ENCODE assay signal across 20 cellular contexts in the genomic region with DNA sequence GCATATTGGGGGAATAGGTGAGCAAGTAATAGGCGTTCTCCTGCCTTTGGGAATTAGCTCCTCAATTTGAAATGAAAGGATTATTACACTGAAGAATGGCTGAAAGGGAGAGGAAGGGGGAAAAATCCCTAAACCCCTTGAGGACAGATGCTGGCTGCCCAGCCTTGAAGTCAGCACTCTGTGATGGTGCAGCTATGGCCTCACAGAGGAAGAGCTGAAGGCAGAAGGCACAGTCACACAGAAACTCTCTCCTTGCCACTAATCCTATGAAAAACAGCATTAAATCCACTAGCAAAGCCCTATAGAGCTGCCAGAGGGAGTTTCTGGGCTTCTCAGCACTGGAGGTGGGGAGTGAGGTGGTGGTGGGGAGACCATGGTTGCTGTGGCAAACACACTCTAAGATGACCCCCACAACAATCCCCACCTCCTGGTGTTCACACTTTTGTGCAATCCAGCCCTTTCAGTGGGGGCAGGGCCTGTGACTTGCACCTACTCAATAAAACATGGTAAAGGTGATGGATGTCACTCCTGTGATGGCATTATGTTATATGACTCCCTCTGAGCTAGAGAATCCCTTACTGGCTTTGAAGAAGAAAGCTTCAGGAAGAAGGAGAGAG.
DNase-seq lines count a peak whose midpoint lies in the region; ATAC-seq and TF ChIP-seq lines count a peak whose summit lies in the region.
"Had no signal": no experiment of that assay in that cellular context is flagged by ENCODE, and none has a peak within 500 bp of the region (broad histone marks: within the 10 kb centered on the region; RNA-seq: fewer than 3 reads in every experiment).

No MANE protein-coding gene starts in this region.

- peak; percentile 41 for ATAC-seq in GM19438 (IDR thresholded peaks at IDR 0.05; ENCODE audit: low read depth, unreplicated experiment)
- peak in 1 of 3 donors; percentile 35 for ATAC-seq in natural killer cell
- ATAC-seq in GM19035 (IDR thresholded peaks at IDR 0.05; ENCODE audit: unreplicated experiment): no peak
- ATAC-seq: left colon had no signal

- H3K9me2 ChIP-seq in OCI-LY7 (ENCODE audit: insufficient read depth, low read length): no peaks in the 10 kb centered on the region

- H3K27ac Mint-ChIP-seq in CD8-positive, alpha-beta memory T cell: peak overlapping the region in 6 of 8 donors; percentile 2 to 83 (median 47)
- H3K27ac Mint-ChIP-seq in natural killer cell: peak overlapping the region; percentile 8 to 71

- no peaks in the 10 kb centered on the region for H3K9me3 Mint-ChIP-seq in CD8-positive, alpha-beta memory T cell
- H3K9me3 Mint-ChIP-seq in natural killer cell: no peaks in the 10 kb centered on the region
- H3K9me3 Mint-ChIP-seq: brain had no signal

- no peak for TF ChIP-seq CTCF in OCI-LY7 (conservative IDR thresholded peaks at IDR 0.05; ENCODE audit: low read length)
- TF ChIP-seq CTCF in natural killer cell (IDR thresholded peaks at IDR 0.05): no peak
- no peak for TF ChIP-seq CTCF in RWPE1 (conservative IDR thresholded peaks at IDR 0.05; ENCODE audit: low read depth)

- POLR2A ChIA-PET in CD8-positive, alpha-beta memory T cell (lab: Charles Lee): interaction anchor here (0.6 kb wide), 1 partner anchor 87 kb away, joined by 3 read pairs; no protein-coding TSS in a partner anchor
- POLR2A ChIA-PET in OCI-LY7 (lab: Charles Lee): interaction anchor here (0.6 to 2.4 kb wide), 9 partner anchors 9 to 119 kb away, joined by 3 to 10 read pairs (median 4); no protein-coding TSS in a partner anchor
- POLR2A ChIA-PET in RWPE1 (lab: Yijun Ruan, JAX; ENCODE audit: low non-redundant PET): no interaction called here

- DNase-seq in CD8-positive, alpha-beta memory T cell: no peak
- no peak for DNase-seq in OCI-LY7 (ENCODE audit: low spot score)
- DNase-seq in natural killer cell: no peak
- DNase-seq in kidney tubule cell (ENCODE audit: low spot score): no peak
- no peak for DNase-seq in RWPE1 (ENCODE audit: low spot score)
- DNase-seq in H4 (ENCODE audit: low spot score): no peak
- DNase-seq: activated CD4-positive, alpha-beta T cell treated with anti-CD3 and anti-CD28 coated beads for 48 hours; activated naive CD4-positive, alpha-beta T cell treated with anti-CD3 and anti-CD28 coated beads, Interleukin-2, amount 50 U/mL, for 16 hours; GDM1; left colon; NCI-H1930; NCI-H510A; OCI-M1; ovary; T-helper 9 cell had no signal

- H4K20me1 ChIP-seq in OCI-LY7 (ENCODE audit: insufficient read depth, low read length): no peaks in the 10 kb centered on the region

- CTCF ChIA-PET in CD8-positive, alpha-beta memory T cell (lab: Charles Lee): no interaction called here
- CTCF ChIA-PET in OCI-LY7 (lab: Charles Lee; ENCODE audit: unreplicated experiment): no interaction called here
- CTCF ChIA-PET in RWPE1 (lab: Yijun Ruan, JAX): no interaction called here

- peak overlapping the region; percentile 62 for H3K4me2 ChIP-seq in OCI-LY7 (ENCODE audit: low read length)

- intact Hi-C loops in OCI-LY7 (cut with micrococcal nuclease; ENCODE audit: unreplicated experiment) (no loop called here), natural killer cell (cut with micrococcal nuclease) (no loop called here)

- no peaks in the 10 kb centered on the region for H3K27me3 Mint-ChIP-seq in CD8-positive, alpha-beta memory T cell
- H3K27me3 Mint-ChIP-seq in natural killer cell (ENCODE audit: low read depth in 2 of 2): no peaks in the 10 kb centered on the region

- no peaks in the 10 kb centered on the region for H3K4me1 ChIP-seq in CD8-positive, alpha-beta memory T cell (ENCODE audit: insufficient read depth, low read length)
- peaks cover 78% of the 10 kb centered on the region for H3K4me1 ChIP-seq in OCI-LY7 (ENCODE audit: insufficient read depth, low read length, poor library complexity, severe bottlenecking)

- BruUV-seq in OCI-LY7 (replicated peaks; lab: Mats Ljungman, UMichigan): no TSS peak

- H2AFZ ChIP-seq in OCI-LY7 (ENCODE audit: low read length): no peak overlapping the region

- H3K4me3 ChIP-seq in CD8-positive, alpha-beta memory T cell (ENCODE audit: low read length): no peak overlapping the region
- peak overlapping the region; percentile 7 for H3K4me3 ChIP-seq in OCI-LY7 (ENCODE audit: low read depth, low read length, poor library complexity, severe bottlenecking)
- H3K4me3 ChIP-seq: ovary, SJSA1 had no signal

- no peaks in the 10 kb centered on the region for H3K27me3 ChIP-seq in CD8-positive, alpha-beta memory T cell (ENCODE audit: insufficient read depth, low read length, poor library complexity, severe bottlenecking)
- H3K27me3 ChIP-seq: ovary, SJSA1 had no signal

- H3K36me3 ChIP-seq in CD8-positive, alpha-beta memory T cell (ENCODE audit: insufficient read depth, low read length): no peaks in the 10 kb centered on the region
- H3K36me3 ChIP-seq in OCI-LY7 (ENCODE audit: insufficient read depth, low read length): peaks cover 76% of the 10 kb centered on the region
- H3K36me3 ChIP-seq: ovary had no signal

- H3K27ac ChIP-seq in CD8-positive, alpha-beta memory T cell (ENCODE audit: low read depth, low read length): no peak overlapping the region
- H3K27ac ChIP-seq in OCI-LY7 (ENCODE audit: low read depth, low read length, poor library complexity, severe bottlenecking): peak overlapping the region; percentile 71
- no peak overlapping the region for H3K27ac ChIP-seq in RWPE1
- H3K27ac ChIP-seq: HL-60, ovary, SJSA1 had no signal

- peaks cover 34 to 65% (median 57%) of the 10 kb centered on the region in 3 donors for H3K4me1 Mint-ChIP-seq in CD8-positive, alpha-beta memory T cell
- peaks cover 57 to 60% of the 10 kb centered on the region in 2 donors for H3K4me1 Mint-ChIP-seq in natural killer cell

- H3K79me2 ChIP-seq in OCI-LY7 (ENCODE audit: insufficient read depth, low read depth, low read length): peaks cover 74% of the 10 kb centered on the region

- peak overlapping the region in 1 of 7 donors; percentile 63 for H3K4me3 Mint-ChIP-seq in CD8-positive, alpha-beta memory T cell
- H3K4me3 Mint-ChIP-seq in natural killer cell: no peak overlapping the region
- H3K4me3 Mint-ChIP-seq: brain had no signal

- H3K36me3 Mint-ChIP-seq in CD8-positive, alpha-beta memory T cell: peaks cover 4 to 49% (median 17%) of the 10 kb centered on the region in 3 donors
- H3K36me3 Mint-ChIP-seq in natural killer cell: peaks cover 8% of the 10 kb centered on the region
- H3K36me3 Mint-ChIP-seq: brain had no signal

- H3K9me3 ChIP-seq in CD8-positive, alpha-beta memory T cell (ENCODE audit: low read length): no peaks in the 10 kb centered on the region
- no peaks in the 10 kb centered on the region for H3K9me3 ChIP-seq in OCI-LY7 (ENCODE audit: low read length)
- H3K9me3 ChIP-seq: ovary, SJSA1 had no signal
